ENCODE assay signal across 1 cellular context in genomic region chr19:47226426-47227346, GRCh38.
TF ChIP-seq lines count a peak whose summit lies in the region.

No MANE protein-coding gene starts in this region.

TF ChIP-seq in HepG2, 621 proteins besides CTCF, POLR2A, EP300 and RAD21 (continued from another document and continues in another):
- TF ChIP-seq REST (IDR thresholded peaks at IDR 0.05; ENCODE audit: borderline replicate concordance in 1 of 2, low read depth in 1 of 2, low read length in 2 of 2) (no peak), ZNF317 (CRISPR knock-in tag; IDR thresholded peaks at IDR 0.05) (no peak), IKZF1 (IDR thresholded peaks at IDR 0.05) (no peak), ZBTB20 (CRISPR knock-in tag; IDR thresholded peaks at IDR 0.05; ENCODE audit: borderline replicate concordance, low read depth) (no peak), ZSCAN29 (CRISPR knock-in tag; conservative IDR thresholded peaks at IDR 0.05) (peak; percentile 48; the same call in 1 of the 2 replicates), ZNF652 (CRISPR knock-in tag; IDR thresholded peaks at IDR 0.05; ENCODE audit: borderline replicate concordance, low read depth) (no peak), MBNL3 (CRISPR knock-in tag; conservative IDR thresholded peaks at IDR 0.05) (no peak), ZNF567 (CRISPR knock-in tag; IDR thresholded peaks at IDR 0.05; ENCODE audit: borderline replicate concordance) (0 out of 2 replicates have a peak, but pooled peaks have one; percentile 13), YEATS2 (CRISPR knock-in tag; IDR thresholded peaks at IDR 0.05; ENCODE audit: borderline replicate concordance) (no peak), ZFX (CRISPR knock-in tag; IDR thresholded peaks at IDR 0.05; ENCODE audit: low read depth) (peak; percentile 89), SKI (IDR thresholded peaks at IDR 0.05; ENCODE audit: partially characterized antibody) (peak; percentile 5), SIX1 (CRISPR knock-in tag; IDR thresholded peaks at IDR 0.05; ENCODE audit: borderline replicate concordance) (peak; percentile 4; the same call in 1 of the 2 replicates), STAG1 (CRISPR knock-in tag; IDR thresholded peaks at IDR 0.05) (no peak)
- TF ChIP-seq, protein P1, sequence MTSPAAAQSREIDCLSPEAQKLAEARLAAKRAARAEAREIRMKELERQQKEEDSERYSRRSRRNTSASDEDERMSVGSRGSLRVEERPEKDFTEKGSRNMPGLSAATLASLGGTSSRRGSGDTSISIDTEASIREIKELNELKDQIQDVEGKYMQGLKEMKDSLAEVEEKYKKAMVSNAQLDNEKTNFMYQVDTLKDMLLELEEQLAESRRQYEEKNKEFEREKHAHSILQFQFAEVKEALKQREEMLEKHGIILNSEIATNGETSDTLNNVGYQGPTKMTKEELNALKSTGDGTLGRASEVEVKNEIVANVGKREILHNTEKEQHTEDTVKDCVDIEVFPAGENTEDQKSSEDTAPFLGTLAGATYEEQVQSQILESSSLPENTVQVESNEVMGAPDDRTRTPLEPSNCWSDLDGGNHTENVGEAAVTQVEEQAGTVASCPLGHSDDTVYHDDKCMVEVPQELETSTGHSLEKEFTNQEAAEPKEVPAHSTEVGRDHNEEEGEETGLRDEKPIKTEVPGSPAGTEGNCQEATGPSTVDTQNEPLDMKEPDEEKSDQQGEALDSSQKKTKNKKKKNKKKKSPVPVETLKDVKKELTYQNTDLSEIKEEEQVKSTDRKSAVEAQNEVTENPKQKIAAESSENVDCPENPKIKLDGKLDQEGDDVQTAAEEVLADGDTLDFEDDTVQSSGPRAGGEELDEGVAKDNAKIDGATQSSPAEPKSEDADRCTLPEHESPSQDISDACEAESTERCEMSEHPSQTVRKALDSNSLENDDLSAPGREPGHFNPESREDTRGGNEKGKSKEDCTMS (CRISPR knock-in tag; conservative IDR thresholded peaks at IDR 0.05) = no peak
- TF ChIP-seq, protein P2, sequence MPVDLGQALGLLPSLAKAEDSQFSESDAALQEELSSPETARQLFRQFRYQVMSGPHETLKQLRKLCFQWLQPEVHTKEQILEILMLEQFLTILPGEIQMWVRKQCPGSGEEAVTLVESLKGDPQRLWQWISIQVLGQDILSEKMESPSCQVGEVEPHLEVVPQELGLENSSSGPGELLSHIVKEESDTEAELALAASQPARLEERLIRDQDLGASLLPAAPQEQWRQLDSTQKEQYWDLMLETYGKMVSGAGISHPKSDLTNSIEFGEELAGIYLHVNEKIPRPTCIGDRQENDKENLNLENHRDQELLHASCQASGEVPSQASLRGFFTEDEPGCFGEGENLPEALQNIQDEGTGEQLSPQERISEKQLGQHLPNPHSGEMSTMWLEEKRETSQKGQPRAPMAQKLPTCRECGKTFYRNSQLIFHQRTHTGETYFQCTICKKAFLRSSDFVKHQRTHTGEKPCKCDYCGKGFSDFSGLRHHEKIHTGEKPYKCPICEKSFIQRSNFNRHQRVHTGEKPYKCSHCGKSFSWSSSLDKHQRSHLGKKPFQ (CRISPR knock-in tag; IDR thresholded peaks at IDR 0.05; ENCODE audit: insufficient replicate concordance) = no peak
- TF ChIP-seq, protein P3, sequence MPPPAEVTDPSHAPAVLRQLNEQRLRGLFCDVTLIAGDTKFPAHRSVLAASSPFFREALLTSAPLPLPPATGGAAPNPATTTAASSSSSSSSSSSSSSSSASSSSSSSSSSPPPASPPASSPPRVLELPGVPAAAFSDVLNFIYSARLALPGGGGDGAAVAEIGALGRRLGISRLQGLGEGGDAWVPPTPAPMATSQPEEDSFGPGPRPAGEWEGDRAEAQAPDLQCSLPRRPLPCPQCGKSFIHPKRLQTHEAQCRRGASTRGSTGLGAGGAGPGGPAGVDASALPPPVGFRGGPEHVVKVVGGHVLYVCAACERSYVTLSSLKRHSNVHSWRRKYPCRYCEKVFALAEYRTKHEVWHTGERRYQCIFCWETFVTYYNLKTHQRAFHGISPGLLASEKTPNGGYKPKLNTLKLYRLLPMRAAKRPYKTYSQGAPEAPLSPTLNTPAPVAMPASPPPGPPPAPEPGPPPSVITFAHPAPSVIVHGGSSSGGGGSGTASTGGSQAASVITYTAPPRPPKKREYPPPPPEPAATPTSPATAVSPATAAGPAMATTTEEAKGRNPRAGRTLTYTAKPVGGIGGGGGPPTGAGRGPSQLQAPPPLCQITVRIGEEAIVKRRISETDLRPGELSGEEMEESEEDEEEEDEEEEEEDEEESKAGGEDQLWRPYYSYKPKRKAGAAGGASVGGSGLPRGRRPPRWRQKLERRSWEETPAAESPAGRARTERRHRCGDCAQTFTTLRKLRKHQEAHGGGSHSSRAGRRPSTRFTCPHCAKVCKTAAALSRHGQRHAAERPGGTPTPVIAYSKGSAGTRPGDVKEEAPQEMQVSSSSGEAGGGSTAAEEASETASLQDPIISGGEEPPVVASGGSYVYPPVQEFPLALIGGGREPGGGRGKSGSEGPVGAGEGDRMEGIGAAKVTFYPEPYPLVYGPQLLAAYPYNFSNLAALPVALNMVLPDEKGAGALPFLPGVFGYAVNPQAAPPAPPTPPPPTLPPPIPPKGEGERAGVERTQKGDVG (CRISPR knock-in tag; IDR thresholded peaks at IDR 0.05; ENCODE audit: borderline replicate concordance) = no peak
- TF ChIP-seq, protein P4, sequence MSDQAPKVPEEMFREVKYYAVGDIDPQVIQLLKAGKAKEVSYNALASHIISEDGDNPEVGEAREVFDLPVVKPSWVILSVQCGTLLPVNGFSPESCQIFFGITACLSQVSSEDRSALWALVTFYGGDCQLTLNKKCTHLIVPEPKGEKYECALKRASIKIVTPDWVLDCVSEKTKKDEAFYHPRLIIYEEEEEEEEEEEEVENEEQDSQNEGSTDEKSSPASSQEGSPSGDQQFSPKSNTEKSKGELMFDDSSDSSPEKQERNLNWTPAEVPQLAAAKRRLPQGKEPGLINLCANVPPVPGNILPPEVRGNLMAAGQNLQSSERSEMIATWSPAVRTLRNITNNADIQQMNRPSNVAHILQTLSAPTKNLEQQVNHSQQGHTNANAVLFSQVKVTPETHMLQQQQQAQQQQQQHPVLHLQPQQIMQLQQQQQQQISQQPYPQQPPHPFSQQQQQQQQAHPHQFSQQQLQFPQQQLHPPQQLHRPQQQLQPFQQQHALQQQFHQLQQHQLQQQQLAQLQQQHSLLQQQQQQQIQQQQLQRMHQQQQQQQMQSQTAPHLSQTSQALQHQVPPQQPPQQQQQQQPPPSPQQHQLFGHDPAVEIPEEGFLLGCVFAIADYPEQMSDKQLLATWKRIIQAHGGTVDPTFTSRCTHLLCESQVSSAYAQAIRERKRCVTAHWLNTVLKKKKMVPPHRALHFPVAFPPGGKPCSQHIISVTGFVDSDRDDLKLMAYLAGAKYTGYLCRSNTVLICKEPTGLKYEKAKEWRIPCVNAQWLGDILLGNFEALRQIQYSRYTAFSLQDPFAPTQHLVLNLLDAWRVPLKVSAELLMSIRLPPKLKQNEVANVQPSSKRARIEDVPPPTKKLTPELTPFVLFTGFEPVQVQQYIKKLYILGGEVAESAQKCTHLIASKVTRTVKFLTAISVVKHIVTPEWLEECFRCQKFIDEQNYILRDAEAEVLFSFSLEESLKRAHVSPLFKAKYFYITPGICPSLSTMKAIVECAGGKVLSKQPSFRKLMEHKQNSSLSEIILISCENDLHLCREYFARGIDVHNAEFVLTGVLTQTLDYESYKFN (CRISPR knock-in tag; conservative IDR thresholded peaks at IDR 0.05) = no peak
- TF ChIP-seq, protein P5, sequence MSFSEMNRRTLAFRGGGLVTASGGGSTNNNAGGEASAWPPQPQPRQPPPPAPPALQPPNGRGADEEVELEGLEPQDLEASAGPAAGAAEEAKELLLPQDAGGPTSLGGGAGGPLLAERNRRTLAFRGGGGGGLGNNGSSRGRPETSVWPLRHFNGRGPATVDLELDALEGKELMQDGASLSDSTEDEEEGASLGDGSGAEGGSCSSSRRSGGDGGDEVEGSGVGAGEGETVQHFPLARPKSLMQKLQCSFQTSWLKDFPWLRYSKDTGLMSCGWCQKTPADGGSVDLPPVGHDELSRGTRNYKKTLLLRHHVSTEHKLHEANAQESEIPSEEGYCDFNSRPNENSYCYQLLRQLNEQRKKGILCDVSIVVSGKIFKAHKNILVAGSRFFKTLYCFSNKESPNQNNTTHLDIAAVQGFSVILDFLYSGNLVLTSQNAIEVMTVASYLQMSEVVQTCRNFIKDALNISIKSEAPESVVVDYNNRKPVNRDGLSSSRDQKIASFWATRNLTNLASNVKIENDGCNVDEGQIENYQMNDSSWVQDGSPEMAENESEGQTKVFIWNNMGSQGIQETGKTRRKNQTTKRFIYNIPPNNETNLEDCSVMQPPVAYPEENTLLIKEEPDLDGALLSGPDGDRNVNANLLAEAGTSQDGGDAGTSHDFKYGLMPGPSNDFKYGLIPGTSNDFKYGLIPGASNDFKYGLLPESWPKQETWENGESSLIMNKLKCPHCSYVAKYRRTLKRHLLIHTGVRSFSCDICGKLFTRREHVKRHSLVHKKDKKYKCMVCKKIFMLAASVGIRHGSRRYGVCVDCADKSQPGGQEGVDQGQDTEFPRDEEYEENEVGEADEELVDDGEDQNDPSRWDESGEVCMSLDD (CRISPR knock-in tag; IDR thresholded peaks at IDR 0.05; ENCODE audit: borderline replicate concordance) = peak; percentile 18; the same call in 1 of the 2 replicates
- TF ChIP-seq, protein P6, sequence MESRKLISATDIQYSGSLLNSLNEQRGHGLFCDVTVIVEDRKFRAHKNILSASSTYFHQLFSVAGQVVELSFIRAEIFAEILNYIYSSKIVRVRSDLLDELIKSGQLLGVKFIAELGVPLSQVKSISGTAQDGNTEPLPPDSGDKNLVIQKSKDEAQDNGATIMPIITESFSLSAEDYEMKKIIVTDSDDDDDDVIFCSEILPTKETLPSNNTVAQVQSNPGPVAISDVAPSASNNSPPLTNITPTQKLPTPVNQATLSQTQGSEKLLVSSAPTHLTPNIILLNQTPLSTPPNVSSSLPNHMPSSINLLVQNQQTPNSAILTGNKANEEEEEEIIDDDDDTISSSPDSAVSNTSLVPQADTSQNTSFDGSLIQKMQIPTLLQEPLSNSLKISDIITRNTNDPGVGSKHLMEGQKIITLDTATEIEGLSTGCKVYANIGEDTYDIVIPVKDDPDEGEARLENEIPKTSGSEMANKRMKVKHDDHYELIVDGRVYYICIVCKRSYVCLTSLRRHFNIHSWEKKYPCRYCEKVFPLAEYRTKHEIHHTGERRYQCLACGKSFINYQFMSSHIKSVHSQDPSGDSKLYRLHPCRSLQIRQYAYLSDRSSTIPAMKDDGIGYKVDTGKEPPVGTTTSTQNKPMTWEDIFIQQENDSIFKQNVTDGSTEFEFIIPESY (CRISPR knock-in tag; IDR thresholded peaks at IDR 0.05) = no peak
- TF ChIP-seq, protein P7, sequence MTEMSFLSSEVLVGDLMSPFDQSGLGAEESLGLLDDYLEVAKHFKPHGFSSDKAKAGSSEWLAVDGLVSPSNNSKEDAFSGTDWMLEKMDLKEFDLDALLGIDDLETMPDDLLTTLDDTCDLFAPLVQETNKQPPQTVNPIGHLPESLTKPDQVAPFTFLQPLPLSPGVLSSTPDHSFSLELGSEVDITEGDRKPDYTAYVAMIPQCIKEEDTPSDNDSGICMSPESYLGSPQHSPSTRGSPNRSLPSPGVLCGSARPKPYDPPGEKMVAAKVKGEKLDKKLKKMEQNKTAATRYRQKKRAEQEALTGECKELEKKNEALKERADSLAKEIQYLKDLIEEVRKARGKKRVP (CRISPR knock-in tag; IDR thresholded peaks at IDR 0.05) = no peak
- TF ChIP-seq, protein P8, sequence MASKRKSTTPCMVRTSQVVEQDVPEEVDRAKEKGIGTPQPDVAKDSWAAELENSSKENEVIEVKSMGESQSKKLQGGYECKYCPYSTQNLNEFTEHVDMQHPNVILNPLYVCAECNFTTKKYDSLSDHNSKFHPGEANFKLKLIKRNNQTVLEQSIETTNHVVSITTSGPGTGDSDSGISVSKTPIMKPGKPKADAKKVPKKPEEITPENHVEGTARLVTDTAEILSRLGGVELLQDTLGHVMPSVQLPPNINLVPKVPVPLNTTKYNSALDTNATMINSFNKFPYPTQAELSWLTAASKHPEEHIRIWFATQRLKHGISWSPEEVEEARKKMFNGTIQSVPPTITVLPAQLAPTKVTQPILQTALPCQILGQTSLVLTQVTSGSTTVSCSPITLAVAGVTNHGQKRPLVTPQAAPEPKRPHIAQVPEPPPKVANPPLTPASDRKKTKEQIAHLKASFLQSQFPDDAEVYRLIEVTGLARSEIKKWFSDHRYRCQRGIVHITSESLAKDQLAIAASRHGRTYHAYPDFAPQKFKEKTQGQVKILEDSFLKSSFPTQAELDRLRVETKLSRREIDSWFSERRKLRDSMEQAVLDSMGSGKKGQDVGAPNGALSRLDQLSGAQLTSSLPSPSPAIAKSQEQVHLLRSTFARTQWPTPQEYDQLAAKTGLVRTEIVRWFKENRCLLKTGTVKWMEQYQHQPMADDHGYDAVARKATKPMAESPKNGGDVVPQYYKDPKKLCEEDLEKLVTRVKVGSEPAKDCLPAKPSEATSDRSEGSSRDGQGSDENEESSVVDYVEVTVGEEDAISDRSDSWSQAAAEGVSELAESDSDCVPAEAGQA (IDR thresholded peaks at IDR 0.05; ENCODE audit: low read depth) = no peak
- TF ChIP-seq, protein P8 (CRISPR knock-in tag; IDR thresholded peaks at IDR 0.05; ENCODE audit: borderline replicate concordance) = no peak
